ENCODE assay signal across 20 cellular contexts in the genomic region with DNA sequence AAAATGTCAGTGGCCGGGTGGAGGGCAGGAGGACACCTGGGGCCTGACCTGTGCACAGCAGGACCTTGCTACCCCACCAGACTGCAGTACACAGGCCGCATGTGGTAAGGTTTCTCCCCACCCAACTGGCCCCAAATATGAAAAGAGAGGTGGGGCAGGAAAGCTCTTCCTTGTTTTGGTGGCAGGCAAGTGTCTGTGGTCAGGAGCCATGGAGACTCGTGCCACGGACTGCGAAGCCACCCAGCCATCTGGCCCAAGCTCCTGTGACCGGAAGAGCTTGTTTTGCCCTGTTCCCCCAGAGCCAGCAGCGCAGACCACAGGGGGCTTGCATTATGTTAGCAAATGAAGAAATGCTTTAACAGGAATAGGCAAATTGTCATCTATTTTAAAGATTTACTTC. TPM values are rescaled to one million over a fixed set of nuclear protein-coding genes. Genes with fewer than 3 reads are reported as not detected.
DNase-seq lines count a peak whose midpoint lies in the region; ATAC-seq and TF ChIP-seq lines count a peak whose summit lies in the region.
"Had no signal": no experiment of that assay in that cellular context is flagged by ENCODE, and none has a peak within 500 bp of the region (broad histone marks: within the 10 kb centered on the region; RNA-seq: fewer than 3 reads in every experiment).

No MANE protein-coding gene starts in this region.

- ATAC-seq in Right ventricle myocardium inferior (peak; percentile 32), Right ventricle myocardium superior (ENCODE audit: poor library complexity) (no peak), GM18505 (IDR thresholded peaks at IDR 0.05; ENCODE audit: unreplicated experiment) (no peak)
- ATAC-seq: PC-3, T-cell had no signal

- no peak overlapping the region for H3K4me3 Mint-ChIP-seq in dendritic cell treated with granulocyte-macrophage colony-stimulating factor and Interleukin-4, amounts not matched to agents 40 ng/mL and 50 ng/mL, for 4 days
- H3K4me3 Mint-ChIP-seq: H9, T-cell had no signal

- H3K36me3 Mint-ChIP-seq in dendritic cell treated with granulocyte-macrophage colony-stimulating factor and Interleukin-4, amounts not matched to agents 40 ng/mL and 50 ng/mL, for 4 days (ENCODE audit: low read depth): no peaks in the 10 kb centered on the region
- H3K36me3 Mint-ChIP-seq: T-cell had no signal

- H3K27ac Mint-ChIP-seq in dendritic cell treated with granulocyte-macrophage colony-stimulating factor and Interleukin-4, amounts not matched to agents 40 ng/mL and 50 ng/mL, for 4 days: peak overlapping the region; percentile 38
- H3K27ac Mint-ChIP-seq: H9, T-cell had no signal

- no peaks in the 10 kb centered on the region for H3K9me3 Mint-ChIP-seq in dendritic cell treated with granulocyte-macrophage colony-stimulating factor and Interleukin-4, amounts not matched to agents 40 ng/mL and 50 ng/mL, for 4 days
- H3K9me3 Mint-ChIP-seq: H9, T-cell had no signal

- intact Hi-C loops in Right ventricle myocardium inferior (cut with DNase I) (loop anchor here (5.0 kb wide), 3 partner anchors 72 to 183 kb away; no protein-coding TSS in a partner anchor), Right ventricle myocardium superior (cut with DNase I) (no loop called here)
- intact Hi-C loops in dendritic cell treated with granulocyte-macrophage colony-stimulating factor and Interleukin-4, amounts not matched to agents 40 ng/mL and 50 ng/mL, for 4 days (cut with micrococcal nuclease): loop anchor here (5.0 to 10.0 kb wide), 3 partner anchors 50 to 293 kb away; a partner anchor contains a TSS

- DNase-seq in Right ventricle myocardium inferior (ENCODE audit: missing footprints) (no peak), Right ventricle myocardium superior (no peak), NOMO-1 treated with DMSO at 0.1 percent for 48 hours (lab: John Stamatoyannopoulos, UW; ENCODE audit: unreplicated experiment) (peak; percentile 20), C1 segment of cervical spinal cord (lab: John Stamatoyannopoulos, UW) (no peak), activated T-cell treated with anti-CD3 and anti-CD28 coated beads for 4 hours (no peak), DMS 273 (lab: John Stamatoyannopoulos, UW; ENCODE audit: unreplicated experiment) (no peak)
- DNase-seq: EL, H9, IMR-90, NCI-H1092, NCI-H2081 treated with DMSO at 0.1 percent for 48 hours, NCI-H524, PC-3, T-cell had no signal

- no peak for TF ChIP-seq POLR2A in GM18505 (IDR thresholded peaks at IDR 0.05; ENCODE audit: borderline replicate concordance, extremely low read depth, insufficient read depth, insufficient read length)

- H3K4me1 Mint-ChIP-seq in dendritic cell treated with granulocyte-macrophage colony-stimulating factor and Interleukin-4, amounts not matched to agents 40 ng/mL and 50 ng/mL, for 4 days (ENCODE audit: low read depth): peaks cover 44% of the 10 kb centered on the region

- peaks cover 21% of the 10 kb centered on the region for H3K27me3 Mint-ChIP-seq in dendritic cell treated with granulocyte-macrophage colony-stimulating factor and Interleukin-4, amounts not matched to agents 40 ng/mL and 50 ng/mL, for 4 days

RNA-seq across cellular contexts. Expression of a gene that starts 54.9 kb away (rescaled TPM):
- 0.89 TPM for total RNA-seq in Right ventricle myocardium inferior
- total RNA-seq in Right ventricle myocardium superior: 0.59 TPM
- total RNA-seq: A172, HT1080, IMR-90, LHCN-M2, PC-3, SJSA1, T-cell had no signal
